Comparison of ENCODE assay signal across 15 cellular contexts in genomic region chr10:60739581-60739980, GRCh38. TPM values are rescaled to one million over a fixed set of nuclear protein-coding genes. Genes with fewer than 3 reads are reported as not detected.
A peak's percentile ranks its signal among the peaks of the same experiment; 100 is the strongest.
DNase-seq lines count a peak whose midpoint lies in the region; ATAC-seq and TF ChIP-seq lines count a peak whose summit lies in the region.
"Had no signal": no experiment of that assay in that cellular context is flagged by ENCODE, and none has a peak within 500 bp of the region (broad histone marks: within the 10 kb centered on the region; RNA-seq: fewer than 3 reads in every experiment).

No MANE protein-coding gene starts in this region.

- peaks cover 14% of the 10 kb centered on the region for H3K4me1 ChIP-seq in ACC112 (ENCODE audit: control insufficient read depth, insufficient read depth, low read length, unreplicated experiment)
- H3K4me1 ChIP-seq in adipocyte (ENCODE audit: control insufficient read depth, insufficient read depth, low read length): no peaks in the 10 kb centered on the region
- no peaks in the 10 kb centered on the region for H3K4me1 ChIP-seq in fibroblast of lung (ENCODE audit: control insufficient read depth, extremely low read depth, insufficient read depth, low read length)
- peaks cover 9% of the 10 kb centered on the region for H3K4me1 ChIP-seq in osteoblast (ENCODE audit: insufficient read depth, low read length)
- H3K4me1 ChIP-seq in prostate gland (replicated peaks): no peaks in the 10 kb centered on the region
- H3K4me1 ChIP-seq: BLaER1 had no signal

- no peak overlapping the region for H3K9ac ChIP-seq in adipocyte (ENCODE audit: low read length)
- no peak overlapping the region for H3K9ac ChIP-seq in fibroblast of lung (ENCODE audit: insufficient read depth, low read length)
- H3K9ac ChIP-seq: BLaER1 had no signal

- H3K36me3 ChIP-seq in ACC112 (ENCODE audit: insufficient read depth, low read length): no peaks in the 10 kb centered on the region
- no peaks in the 10 kb centered on the region for H3K36me3 ChIP-seq in adipocyte (ENCODE audit: control insufficient read depth, insufficient read depth, low read length, severe bottlenecking)
- no peaks in the 10 kb centered on the region for H3K36me3 ChIP-seq in fibroblast of lung (ENCODE audit: control insufficient read depth, insufficient read depth, low read length)
- no peaks in the 10 kb centered on the region for H3K36me3 ChIP-seq in osteoblast (ENCODE audit: insufficient read depth, low read length)
- H3K36me3 ChIP-seq in prostate gland: no peaks in the 10 kb centered on the region
- H3K36me3 ChIP-seq: BLaER1 had no signal

- H3K27me3 ChIP-seq in ACC112 (ENCODE audit: insufficient read depth, low read length): peaks cover 25% of the 10 kb centered on the region
- peaks cover 30% of the 10 kb centered on the region for H3K27me3 ChIP-seq in adipocyte (replicated peaks; ENCODE audit: control insufficient read depth, insufficient read depth, low read length)
- H3K27me3 ChIP-seq in fibroblast of lung (ENCODE audit: control insufficient read depth, insufficient read depth, low read length): peaks cover 3% of the 10 kb centered on the region
- peaks cover 38% of the 10 kb centered on the region for H3K27me3 ChIP-seq in osteoblast (ENCODE audit: insufficient read depth, low read length)
- H3K27me3 ChIP-seq in prostate gland (replicated peaks; ENCODE audit: insufficient read depth): no peaks in the 10 kb centered on the region
- H3K27me3 ChIP-seq: BLaER1 had no signal

- H3K9me3 ChIP-seq in adipocyte (ENCODE audit: control insufficient read depth, low read length) (no peaks in the 10 kb centered on the region), fibroblast of lung (ENCODE audit: control insufficient read depth, insufficient read depth, low read depth, low read length) (no peaks in the 10 kb centered on the region), osteoblast (ENCODE audit: low read depth, low read length) (no peaks in the 10 kb centered on the region), prostate gland (no peaks in the 10 kb centered on the region)
- H3K9me3 ChIP-seq: BLaER1 had no signal

- no peaks in the 10 kb centered on the region for H3K79me2 ChIP-seq in ACC112 (ENCODE audit: control insufficient read depth, insufficient read depth, low read length, unreplicated experiment)
- no peaks in the 10 kb centered on the region for H3K79me2 ChIP-seq in fibroblast of lung (ENCODE audit: control insufficient read depth, insufficient read depth, low read length)
- H3K79me2 ChIP-seq in osteoblast (ENCODE audit: insufficient read depth, low read length): no peaks in the 10 kb centered on the region

- no peak overlapping the region for H3K4me2 ChIP-seq in fibroblast of lung (ENCODE audit: extremely low read depth, insufficient read depth, low read length)
- peak overlapping the region; percentile 31 for H3K4me2 ChIP-seq in osteoblast (ENCODE audit: insufficient read depth, low read length)
- H3K4me2 ChIP-seq: BLaER1 had no signal

- TF ChIP-seq POLR2A in prostate gland (IDR thresholded peaks at IDR 0.05): no peak

- H3K4me3 ChIP-seq in ACC112 (ENCODE audit: low read depth, low read length) (no peak overlapping the region), adipocyte (ENCODE audit: low read length) (no peak overlapping the region), fibroblast of lung (replicated peaks in 1 of 4; ENCODE audit: control extremely low read depth in 1 of 4, insufficient read depth in 1 of 4, low read depth in 3 of 4, low read length in 4 of 4) (no peak overlapping the region), osteoblast (ENCODE audit: insufficient read depth, low read length) (no peak overlapping the region), prostate gland (no peak overlapping the region)
- H3K4me3 ChIP-seq: BLaER1 had no signal

- no peak for ATAC-seq in HG03439 (IDR thresholded peaks at IDR 0.05; ENCODE audit: unreplicated experiment)

- intact Hi-C loops in prostate gland (cut with DNase I): no loop called here

- H4K20me1 ChIP-seq in fibroblast of lung (ENCODE audit: control insufficient read depth, extremely low read depth, insufficient read depth, low read length) (no peaks in the 10 kb centered on the region), osteoblast (ENCODE audit: insufficient read depth, low read length) (no peaks in the 10 kb centered on the region)
- H4K20me1 ChIP-seq: BLaER1 had no signal

- peak; percentile 76 for DNase-seq in adipocyte (ENCODE audit: low read depth)
- DNase-seq in fibroblast of lung (ENCODE audit: low read depth in 2 of 2): peak; percentile 56 to 60
- peak; percentile 52 for DNase-seq in osteoblast (ENCODE audit: insufficient read length, low spot score, missing footprints)
- DNase-seq in GM20000 (ENCODE audit: low spot score): no peak
- DNase-seq in activated T-cell treated with anti-CD3 and anti-CD28 coated beads, Interleukin-2, amount 50 U/mL, for 1 hour: no peak
- DNase-seq in prostate gland (ENCODE audit: low spot score): no peak
- DNase-seq: CD8-positive, alpha-beta memory T cell; NCI-H1417; NCI-H1930; NCI-H2171 treated with DMSO at 0.1 percent for 48 hours; NCI-H510A; SHP77 treated with DMSO at 0.1 percent for 48 hours had no signal

- TF ChIP-seq CTCF in fibroblast of lung (conservative IDR thresholded peaks at IDR 0.05 in 1 of 2, IDR thresholded peaks at IDR 0.05 in 1 of 2; ENCODE audit: low read depth in 1 of 2, low read length in 2 of 2) (no peak), osteoblast (IDR thresholded peaks at IDR 0.05; ENCODE audit: extremely low read depth, low read depth, low read length) (no peak), GM20000 (IDR thresholded peaks at IDR 0.05; ENCODE audit: extremely low read depth, missing control alignments) (no peak), prostate gland (IDR thresholded peaks at IDR 0.05) (no peak)

- H3K27ac ChIP-seq in ACC112 (ENCODE audit: low read depth, low read length): peak overlapping the region; percentile 22
- no peak overlapping the region for H3K27ac ChIP-seq in fibroblast of lung (ENCODE audit: insufficient read depth, low read length)
- no peak overlapping the region for H3K27ac ChIP-seq in osteoblast (ENCODE audit: low read depth, low read length)
- no peak overlapping the region for H3K27ac ChIP-seq in prostate gland
- H3K27ac ChIP-seq: BLaER1 had no signal

- H2AFZ ChIP-seq in ACC112 (ENCODE audit: low read length, unreplicated experiment): no peak overlapping the region
- H2AFZ ChIP-seq in fibroblast of lung (ENCODE audit: low read length): no peak overlapping the region
- no peak overlapping the region for H2AFZ ChIP-seq in osteoblast (ENCODE audit: low read length)

RNA-seq across cellular contexts. Expression of gene CDK1, which starts 38.7 kb away (rescaled TPM):
- 4.4 and 13.9 TPM in 2 replicates for total RNA-seq in fibroblast of lung
- polyA plus RNA-seq in fibroblast of lung: 14.8 and 42.4 TPM in 2 replicates
- 9.3 and 31.6 TPM in 2 replicates for polyA plus RNA-seq in fibroblast of lung (2012)
- 2.1 TPM in 1 of 2 replicates, not detected in the other for polyA minus RNA-seq in fibroblast of lung (ENCODE audit: low replicate concordance)
- total RNA-seq in osteoblast: 5.8 and 6.5 TPM in 2 replicates
- total RNA-seq in prostate gland: 1 to 10 TPM; 5.3 to 5.7 TPM

Comparison
In these comparisons a context has a peak if more than half of its experiments do, and no peak if none do; other contexts are left out.
1. DNase-seq: peak in adipocyte (single experiment), fibroblast of lung (2 of 2) and osteoblast (single experiment); none in GM20000 (single experiment), activated T-cell treated with anti-CD3 and anti-CD28 coated beads, Interleukin-2, amount 50 U/mL, for 1 hour (single experiment) and prostate gland (single experiment).